In the genomic region with DNA sequence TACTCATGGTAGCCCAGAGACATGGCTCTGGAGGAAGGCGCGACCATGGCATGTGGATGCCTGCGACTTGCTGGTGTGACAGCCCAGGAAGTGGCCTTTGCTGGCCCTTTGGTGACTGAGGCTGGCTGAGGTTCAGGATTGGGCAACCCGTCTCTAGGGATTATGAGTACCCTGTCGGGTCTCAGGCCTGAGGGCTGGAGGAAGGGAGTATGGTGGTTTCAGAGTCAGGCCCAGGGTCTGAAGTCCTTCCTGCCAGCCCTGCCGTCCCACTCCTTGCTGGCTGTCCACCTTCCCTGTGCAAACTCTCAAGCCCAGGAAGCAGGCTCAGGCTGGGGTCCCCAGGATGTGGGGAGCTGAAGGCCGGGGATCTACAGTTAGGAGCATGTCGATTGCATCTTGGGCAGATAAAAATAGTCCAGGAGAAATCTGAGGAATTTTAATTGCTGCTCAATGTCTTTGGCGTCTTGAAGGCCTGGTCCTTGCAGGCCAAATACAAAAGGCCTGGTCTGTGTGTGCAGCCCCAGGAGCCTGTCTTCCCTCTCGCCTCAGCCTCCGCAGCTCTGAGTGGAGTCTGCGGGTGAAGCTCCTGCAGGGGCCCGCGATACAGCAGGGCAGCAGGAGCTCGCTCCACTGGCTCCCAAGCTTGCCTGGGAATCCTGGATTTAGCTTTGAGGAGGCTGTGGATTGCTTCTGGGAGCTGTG, we compare ENCODE assay signal across 1 cellular context.
TF ChIP-seq lines count a peak whose summit lies in the region.

No MANE protein-coding gene starts in this region.

TF ChIP-seq in SK-N-SH treated with all-trans-retinoic acid at 6 μM for 48 hours, 23 proteins besides CTCF, POLR2A, EP300 and RAD21:
- TF ChIP-seq SNAI2 (CRISPR knock-in tag; IDR thresholded peaks at IDR 0.05) (no peak), ISL1 (CRISPR knock-in tag; IDR thresholded peaks at IDR 0.05) (no peak), ARNTL (CRISPR knock-in tag; IDR thresholded peaks at IDR 0.05; ENCODE audit: borderline replicate concordance, low read depth) (no peak), ZFP3 (CRISPR knock-in tag; IDR thresholded peaks at IDR 0.05) (no peak), ZNF70 (CRISPR knock-in tag; IDR thresholded peaks at IDR 0.05) (no peak), OSR1 (CRISPR knock-in tag; IDR thresholded peaks at IDR 0.05) (no peak), BACH2 (CRISPR knock-in tag; IDR thresholded peaks at IDR 0.05; ENCODE audit: borderline replicate concordance) (no peak), CSDC2 (CRISPR knock-in tag; IDR thresholded peaks at IDR 0.05) (no peak), ZNF565 (CRISPR knock-in tag; conservative IDR thresholded peaks at IDR 0.05; ENCODE audit: low read depth) (no peak), ESRRG (CRISPR knock-in tag; IDR thresholded peaks at IDR 0.05) (no peak), ZFP30 (CRISPR knock-in tag; IDR thresholded peaks at IDR 0.05) (no peak), ZC3H10 (CRISPR knock-in tag; IDR thresholded peaks at IDR 0.05) (no peak), PPARA (CRISPR knock-in tag; IDR thresholded peaks at IDR 0.05; ENCODE audit: borderline replicate concordance) (no peak), TOX (CRISPR knock-in tag; IDR thresholded peaks at IDR 0.05; ENCODE audit: borderline replicate concordance) (no peak)
- TF ChIP-seq, protein P1, sequence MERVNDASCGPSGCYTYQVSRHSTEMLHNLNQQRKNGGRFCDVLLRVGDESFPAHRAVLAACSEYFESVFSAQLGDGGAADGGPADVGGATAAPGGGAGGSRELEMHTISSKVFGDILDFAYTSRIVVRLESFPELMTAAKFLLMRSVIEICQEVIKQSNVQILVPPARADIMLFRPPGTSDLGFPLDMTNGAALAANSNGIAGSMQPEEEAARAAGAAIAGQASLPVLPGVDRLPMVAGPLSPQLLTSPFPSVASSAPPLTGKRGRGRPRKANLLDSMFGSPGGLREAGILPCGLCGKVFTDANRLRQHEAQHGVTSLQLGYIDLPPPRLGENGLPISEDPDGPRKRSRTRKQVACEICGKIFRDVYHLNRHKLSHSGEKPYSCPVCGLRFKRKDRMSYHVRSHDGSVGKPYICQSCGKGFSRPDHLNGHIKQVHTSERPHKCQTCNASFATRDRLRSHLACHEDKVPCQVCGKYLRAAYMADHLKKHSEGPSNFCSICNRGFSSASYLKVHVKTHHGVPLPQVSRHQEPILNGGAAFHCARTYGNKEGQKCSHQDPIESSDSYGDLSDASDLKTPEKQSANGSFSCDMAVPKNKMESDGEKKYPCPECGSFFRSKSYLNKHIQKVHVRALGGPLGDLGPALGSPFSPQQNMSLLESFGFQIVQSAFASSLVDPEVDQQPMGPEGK (CRISPR knock-in tag; IDR thresholded peaks at IDR 0.05; ENCODE audit: borderline replicate concordance), result no peak
- TF ChIP-seq, protein P2, sequence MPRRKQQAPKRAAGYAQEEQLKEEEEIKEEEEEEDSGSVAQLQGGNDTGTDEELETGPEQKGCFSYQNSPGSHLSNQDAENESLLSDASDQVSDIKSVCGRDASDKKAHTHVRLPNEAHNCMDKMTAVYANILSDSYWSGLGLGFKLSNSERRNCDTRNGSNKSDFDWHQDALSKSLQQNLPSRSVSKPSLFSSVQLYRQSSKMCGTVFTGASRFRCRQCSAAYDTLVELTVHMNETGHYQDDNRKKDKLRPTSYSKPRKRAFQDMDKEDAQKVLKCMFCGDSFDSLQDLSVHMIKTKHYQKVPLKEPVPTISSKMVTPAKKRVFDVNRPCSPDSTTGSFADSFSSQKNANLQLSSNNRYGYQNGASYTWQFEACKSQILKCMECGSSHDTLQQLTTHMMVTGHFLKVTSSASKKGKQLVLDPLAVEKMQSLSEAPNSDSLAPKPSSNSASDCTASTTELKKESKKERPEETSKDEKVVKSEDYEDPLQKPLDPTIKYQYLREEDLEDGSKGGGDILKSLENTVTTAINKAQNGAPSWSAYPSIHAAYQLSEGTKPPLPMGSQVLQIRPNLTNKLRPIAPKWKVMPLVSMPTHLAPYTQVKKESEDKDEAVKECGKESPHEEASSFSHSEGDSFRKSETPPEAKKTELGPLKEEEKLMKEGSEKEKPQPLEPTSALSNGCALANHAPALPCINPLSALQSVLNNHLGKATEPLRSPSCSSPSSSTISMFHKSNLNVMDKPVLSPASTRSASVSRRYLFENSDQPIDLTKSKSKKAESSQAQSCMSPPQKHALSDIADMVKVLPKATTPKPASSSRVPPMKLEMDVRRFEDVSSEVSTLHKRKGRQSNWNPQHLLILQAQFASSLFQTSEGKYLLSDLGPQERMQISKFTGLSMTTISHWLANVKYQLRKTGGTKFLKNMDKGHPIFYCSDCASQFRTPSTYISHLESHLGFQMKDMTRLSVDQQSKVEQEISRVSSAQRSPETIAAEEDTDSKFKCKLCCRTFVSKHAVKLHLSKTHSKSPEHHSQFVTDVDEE (CRISPR knock-in tag; IDR thresholded peaks at IDR 0.05), result no peak
- TF ChIP-seq, protein P3, sequence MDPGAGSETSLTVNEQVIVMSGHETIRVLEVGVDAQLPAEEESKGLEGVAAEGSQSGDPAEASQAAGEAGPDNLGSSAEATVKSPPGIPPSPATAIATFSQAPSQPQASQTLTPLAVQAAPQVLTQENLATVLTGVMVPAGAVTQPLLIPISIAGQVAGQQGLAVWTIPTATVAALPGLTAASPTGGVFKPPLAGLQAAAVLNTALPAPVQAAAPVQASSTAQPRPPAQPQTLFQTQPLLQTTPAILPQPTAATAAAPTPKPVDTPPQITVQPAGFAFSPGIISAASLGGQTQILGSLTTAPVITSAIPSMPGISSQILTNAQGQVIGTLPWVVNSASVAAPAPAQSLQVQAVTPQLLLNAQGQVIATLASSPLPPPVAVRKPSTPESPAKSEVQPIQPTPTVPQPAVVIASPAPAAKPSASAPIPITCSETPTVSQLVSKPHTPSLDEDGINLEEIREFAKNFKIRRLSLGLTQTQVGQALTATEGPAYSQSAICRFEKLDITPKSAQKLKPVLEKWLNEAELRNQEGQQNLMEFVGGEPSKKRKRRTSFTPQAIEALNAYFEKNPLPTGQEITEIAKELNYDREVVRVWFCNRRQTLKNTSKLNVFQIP (CRISPR knock-in tag; IDR thresholded peaks at IDR 0.05; ENCODE audit: borderline replicate concordance, low read depth), result no peak
TF ChIP-seq in SK-N-SH treated with all-trans-retinoic acid at 6 μM for 48 hours: peak in this region for 0.
